ENCODE assay signal across 8 cellular contexts in the genomic region with DNA sequence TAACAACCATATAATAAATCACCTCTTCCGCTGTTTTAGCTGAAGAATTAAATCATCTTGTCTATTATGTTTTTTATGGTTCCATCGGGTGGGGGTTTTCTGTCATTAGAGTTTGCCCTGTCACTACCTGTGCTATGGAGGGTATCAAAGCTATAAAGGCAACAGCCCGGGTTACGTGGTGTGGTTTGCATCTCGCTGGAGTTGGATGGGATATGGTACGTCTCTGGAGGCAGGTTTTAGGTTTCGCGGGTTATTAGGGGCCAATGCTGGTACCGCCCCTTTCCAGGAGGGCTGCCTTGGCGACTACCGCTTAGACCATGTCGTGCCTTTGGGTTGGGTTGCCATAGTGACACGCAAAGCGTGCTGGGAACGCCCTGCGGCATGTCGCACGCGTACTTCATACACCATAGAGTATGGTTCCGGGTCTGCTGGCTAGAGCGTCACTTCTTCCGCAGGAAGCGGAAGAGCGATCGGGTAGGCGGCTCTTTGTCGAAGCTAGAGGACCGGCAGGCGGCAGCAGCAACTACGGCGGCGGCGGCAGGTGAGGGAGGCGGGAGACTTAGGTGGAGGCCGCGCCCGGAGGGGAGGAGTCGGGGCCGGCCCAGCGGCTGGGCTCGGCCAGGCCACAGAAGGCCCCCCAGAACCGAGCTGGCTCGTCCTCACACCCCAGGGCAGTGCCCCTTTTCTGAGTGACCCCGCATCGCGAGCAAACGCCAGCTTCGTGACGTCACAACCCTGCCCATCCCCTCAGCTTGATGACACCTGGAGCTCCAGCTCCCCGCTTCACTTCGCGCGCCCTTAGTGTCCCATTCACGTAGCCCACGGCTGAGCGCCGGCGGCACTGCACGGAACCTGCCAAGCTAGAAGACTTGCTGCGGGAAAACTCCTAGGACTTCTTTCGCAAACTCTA. TPM values are rescaled to one million over a fixed set of nuclear protein-coding genes. Genes with fewer than 3 reads are reported as not detected.
DNase-seq lines count a peak whose midpoint lies in the region; ATAC-seq and TF ChIP-seq lines count a peak whose summit lies in the region.

A gene with protein sequence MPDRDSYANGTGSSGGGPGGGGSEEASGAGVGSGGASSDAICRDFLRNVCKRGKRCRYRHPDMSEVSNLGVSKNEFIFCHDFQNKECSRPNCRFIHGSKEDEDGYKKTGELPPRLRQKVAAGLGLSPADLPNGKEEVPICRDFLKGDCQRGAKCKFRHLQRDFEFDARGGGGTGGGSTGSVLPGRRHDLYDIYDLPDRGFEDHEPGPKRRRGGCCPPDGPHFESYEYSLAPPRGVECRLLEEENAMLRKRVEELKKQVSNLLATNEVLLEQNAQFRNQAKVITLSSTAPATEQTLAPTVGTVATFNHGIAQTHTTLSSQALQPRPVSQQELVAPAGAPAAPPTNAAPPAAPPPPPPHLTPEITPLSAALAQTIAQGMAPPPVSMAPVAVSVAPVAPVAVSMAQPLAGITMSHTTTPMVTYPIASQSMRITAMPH (plus strand): TSS at position 489 of the 910 bp plus-strand sequence. CDS start 2,297 bp downstream, outside the sequence.

- no peak for TF ChIP-seq CTCF in WTC11 (IDR thresholded peaks at IDR 0.05)

- CTCF ChIA-PET in WTC11 (lab: Charles Lee) = interaction anchor here (0.6 to 4.3 kb wide), 22 partner anchors 8 to 1010 kb away, joined by 3 to 95 read pairs (median 4); a partner anchor contains a TSS

- H3K36me3 Mint-ChIP-seq in WTC11 = peaks cover 39% of the 10 kb centered on the region

- DNase-seq in AG08396 (ENCODE audit: low spot score) (peak; percentile 96), NCI-H2227 (lab: John Stamatoyannopoulos, UW; ENCODE audit: unreplicated experiment) (peak; percentile 97), WTC11 (ENCODE audit: low spot score) (peak; percentile 98), caudate nucleus (lab: John Stamatoyannopoulos, UW) (peak; percentile 59 to 98 (median 95)), iris pigment epithelial cell (ENCODE audit: low read depth) (peak; percentile 99)
- peak; percentile 98 for DNase-seq in stimulated activated CD4-positive, alpha-beta T cell treated with anti-CD3 and anti-CD28 coated beads, Interleukin-12 subunit alpha, Interleukin-12 subunit beta, amount 100 ng/mL, for 24 hours (ENCODE audit: low read depth in 2 of 2)

- H3K27ac ChIP-seq in caudate nucleus (ENCODE audit: low read depth, low read length) = peak within 1 kb of the TSS; percentile 94

- H3K27me3 Mint-ChIP-seq in WTC11 (ENCODE audit: low read depth) = no peaks in the 10 kb centered on the region

- H3K4me1 Mint-ChIP-seq in WTC11 = peaks cover 21% of the 10 kb centered on the region

- POLR2A ChIA-PET in WTC11 (lab: Charles Lee) = interaction anchor here (0.6 to 3.6 kb wide), 19 partner anchors 8 to 592 kb away, joined by 3 to 71 read pairs (median 4); a partner anchor contains a TSS

- H3K4me3 Mint-ChIP-seq in WTC11 = peak within 1 kb of the TSS; percentile 100

- peak; percentile 91 for ATAC-seq in GM18907 (IDR thresholded peaks at IDR 0.05; ENCODE audit: unreplicated experiment)
- peak; percentile 81 for ATAC-seq in HG03159 (IDR thresholded peaks at IDR 0.05; ENCODE audit: unreplicated experiment)
- peak; percentile 75 for ATAC-seq in WTC11

- no peaks in the 10 kb centered on the region for H3K9me3 Mint-ChIP-seq in WTC11

- H3K27ac Mint-ChIP-seq in WTC11 = peak within 1 kb of the TSS; percentile 100

TF ChIP-seq in WTC11, 78 proteins besides CTCF, POLR2A, EP300 and RAD21 (continues in another document):
- TF ChIP-seq, protein P1, sequence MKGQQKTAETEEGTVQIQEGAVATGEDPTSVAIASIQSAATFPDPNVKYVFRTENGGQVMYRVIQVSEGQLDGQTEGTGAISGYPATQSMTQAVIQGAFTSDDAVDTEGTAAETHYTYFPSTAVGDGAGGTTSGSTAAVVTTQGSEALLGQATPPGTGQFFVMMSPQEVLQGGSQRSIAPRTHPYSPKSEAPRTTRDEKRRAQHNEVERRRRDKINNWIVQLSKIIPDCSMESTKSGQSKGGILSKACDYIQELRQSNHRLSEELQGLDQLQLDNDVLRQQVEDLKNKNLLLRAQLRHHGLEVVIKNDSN (CRISPR knock-in tag; IDR thresholded peaks at IDR 0.05) = peak; percentile 60; the same call in 1 of the 2 replicates
- TF ChIP-seq TCF7 (CRISPR knock-in tag; IDR thresholded peaks at IDR 0.05; ENCODE audit: low read depth) (no peak), ZNF396 (CRISPR knock-in tag; IDR thresholded peaks at IDR 0.05; ENCODE audit: borderline replicate concordance) (no peak), SMAD3 (CRISPR knock-in tag; IDR thresholded peaks at IDR 0.05; ENCODE audit: borderline replicate concordance) (no peak; the same call in 1 of the 2 replicates), CBFB (CRISPR knock-in tag; IDR thresholded peaks at IDR 0.05; ENCODE audit: low read depth) (peak; percentile 64; the same call in 1 of the 2 replicates), EMX1 (CRISPR knock-in tag; IDR thresholded peaks at IDR 0.05) (peak; percentile 100), PRRX2 (CRISPR knock-in tag; IDR thresholded peaks at IDR 0.05) (peak; percentile 100), MXD4 (CRISPR knock-in tag; IDR thresholded peaks at IDR 0.05; ENCODE audit: borderline replicate concordance) (no peak), TP53 (CRISPR knock-in tag; IDR thresholded peaks at IDR 0.05) (peak; percentile 65; the same call in 1 of the 2 replicates), RORB (CRISPR knock-in tag; IDR thresholded peaks at IDR 0.05) (no peak), NFE2L1 (CRISPR knock-in tag; IDR thresholded peaks at IDR 0.05) (0 out of 2 replicates have a peak, but pooled peaks have one; percentile 60), ZNF263 (CRISPR knock-in tag; IDR thresholded peaks at IDR 0.05; ENCODE audit: low read depth) (peak; percentile 77; the same call in 1 of the 2 replicates), KAT7 (CRISPR knock-in tag; IDR thresholded peaks at IDR 0.05; ENCODE audit: borderline replicate concordance) (no peak; the same call in 1 of the 2 replicates), ZNF121 (CRISPR knock-in tag; IDR thresholded peaks at IDR 0.05) (no peak)
- TF ChIP-seq, protein P2, sequence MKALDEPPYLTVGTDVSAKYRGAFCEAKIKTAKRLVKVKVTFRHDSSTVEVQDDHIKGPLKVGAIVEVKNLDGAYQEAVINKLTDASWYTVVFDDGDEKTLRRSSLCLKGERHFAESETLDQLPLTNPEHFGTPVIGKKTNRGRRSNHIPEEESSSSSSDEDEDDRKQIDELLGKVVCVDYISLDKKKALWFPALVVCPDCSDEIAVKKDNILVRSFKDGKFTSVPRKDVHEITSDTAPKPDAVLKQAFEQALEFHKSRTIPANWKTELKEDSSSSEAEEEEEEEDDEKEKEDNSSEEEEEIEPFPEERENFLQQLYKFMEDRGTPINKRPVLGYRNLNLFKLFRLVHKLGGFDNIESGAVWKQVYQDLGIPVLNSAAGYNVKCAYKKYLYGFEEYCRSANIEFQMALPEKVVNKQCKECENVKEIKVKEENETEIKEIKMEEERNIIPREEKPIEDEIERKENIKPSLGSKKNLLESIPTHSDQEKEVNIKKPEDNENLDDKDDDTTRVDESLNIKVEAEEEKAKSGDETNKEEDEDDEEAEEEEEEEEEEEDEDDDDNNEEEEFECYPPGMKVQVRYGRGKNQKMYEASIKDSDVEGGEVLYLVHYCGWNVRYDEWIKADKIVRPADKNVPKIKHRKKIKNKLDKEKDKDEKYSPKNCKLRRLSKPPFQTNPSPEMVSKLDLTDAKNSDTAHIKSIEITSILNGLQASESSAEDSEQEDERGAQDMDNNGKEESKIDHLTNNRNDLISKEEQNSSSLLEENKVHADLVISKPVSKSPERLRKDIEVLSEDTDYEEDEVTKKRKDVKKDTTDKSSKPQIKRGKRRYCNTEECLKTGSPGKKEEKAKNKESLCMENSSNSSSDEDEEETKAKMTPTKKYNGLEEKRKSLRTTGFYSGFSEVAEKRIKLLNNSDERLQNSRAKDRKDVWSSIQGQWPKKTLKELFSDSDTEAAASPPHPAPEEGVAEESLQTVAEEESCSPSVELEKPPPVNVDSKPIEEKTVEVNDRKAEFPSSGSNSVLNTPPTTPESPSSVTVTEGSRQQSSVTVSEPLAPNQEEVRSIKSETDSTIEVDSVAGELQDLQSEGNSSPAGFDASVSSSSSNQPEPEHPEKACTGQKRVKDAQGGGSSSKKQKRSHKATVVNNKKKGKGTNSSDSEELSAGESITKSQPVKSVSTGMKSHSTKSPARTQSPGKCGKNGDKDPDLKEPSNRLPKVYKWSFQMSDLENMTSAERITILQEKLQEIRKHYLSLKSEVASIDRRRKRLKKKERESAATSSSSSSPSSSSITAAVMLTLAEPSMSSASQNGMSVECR (CRISPR knock-in tag; IDR thresholded peaks at IDR 0.05; ENCODE audit: borderline replicate concordance) = peak; percentile 97
- TF ChIP-seq, protein P3, sequence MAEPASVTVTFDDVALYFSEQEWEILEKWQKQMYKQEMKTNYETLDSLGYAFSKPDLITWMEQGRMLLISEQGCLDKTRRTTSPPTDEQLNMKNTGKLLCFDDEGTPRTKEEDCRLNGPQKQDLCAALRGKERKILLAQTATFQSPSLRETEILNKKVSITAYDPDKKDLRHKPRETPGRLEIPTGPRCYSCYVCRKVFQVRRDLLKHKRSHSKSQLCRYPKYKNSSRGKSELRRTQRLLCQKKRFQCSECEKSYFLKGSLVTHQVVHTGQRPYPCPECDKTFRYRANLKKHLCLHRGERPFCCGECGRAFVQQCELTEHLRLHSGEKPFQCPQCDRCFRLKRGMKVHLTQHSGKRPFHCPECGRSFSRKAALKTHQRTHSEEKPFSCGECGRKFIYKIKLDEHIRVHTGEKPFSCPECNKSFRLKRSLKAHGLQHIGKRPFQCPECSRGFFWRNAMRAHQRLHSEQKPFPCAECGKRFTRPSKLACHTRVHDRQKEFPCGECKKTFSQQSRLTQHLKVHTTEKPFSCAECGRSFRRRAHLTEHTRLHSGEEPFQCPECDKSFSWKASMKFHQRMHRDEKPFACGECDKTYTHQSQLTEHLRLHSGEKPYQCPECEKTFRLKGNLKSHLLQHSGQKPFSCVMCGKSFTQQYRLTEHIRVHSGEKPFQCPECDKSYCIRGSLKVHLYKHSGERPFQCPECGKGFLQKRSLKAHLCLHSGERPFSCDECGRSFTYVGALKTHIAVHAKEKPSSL (CRISPR knock-in tag; conservative IDR thresholded peaks at IDR 0.05) = peak; percentile 99
- TF ChIP-seq, protein P4, sequence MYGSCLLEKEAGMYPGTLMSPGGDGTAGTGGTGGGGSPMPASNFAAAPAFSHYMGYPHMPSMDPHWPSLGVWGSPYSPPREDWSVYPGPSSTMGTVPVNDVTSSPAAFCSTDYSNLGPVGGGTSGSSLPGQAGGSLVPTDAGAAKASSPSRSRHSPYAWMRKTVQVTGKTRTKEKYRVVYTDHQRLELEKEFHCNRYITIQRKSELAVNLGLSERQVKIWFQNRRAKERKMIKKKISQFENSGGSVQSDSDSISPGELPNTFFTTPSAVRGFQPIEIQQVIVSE (CRISPR knock-in tag; IDR thresholded peaks at IDR 0.05; ENCODE audit: borderline replicate concordance) = no peak

RNA-seq across cellular contexts. Expression of the gene that starts here (rescaled TPM):
- 11.3 to 13.6 TPM (median 13.1 TPM) in 3 replicates for total RNA-seq in WTC11 (2021)

Comparison
In these comparisons a context has a peak if more than half of its experiments do, and no peak if none do; other contexts are left out.
1. Peak in every context shown above with its lines: DNase-seq, ATAC-seq and H3K27ac ChIP-seq.